In the genomic region with DNA sequence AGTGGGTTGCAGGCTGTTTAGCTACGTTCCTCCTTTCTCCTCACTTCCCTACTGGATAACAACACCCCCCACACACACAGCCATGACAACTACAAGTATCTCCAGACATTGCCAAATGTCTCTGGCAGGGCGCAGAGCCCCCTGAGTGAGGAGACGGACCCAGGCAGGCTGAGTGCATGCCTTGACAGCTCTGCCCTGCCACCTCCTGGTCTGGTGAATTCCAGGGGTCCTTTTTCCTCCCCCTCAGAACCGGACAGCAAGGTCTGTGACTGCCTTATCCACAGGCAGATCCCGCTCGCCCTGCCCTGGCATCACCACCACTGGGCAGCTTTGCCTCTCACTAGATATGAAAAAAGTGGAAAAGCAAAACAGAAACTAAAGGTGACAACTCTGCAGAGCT, we compare ENCODE assay signal across 23 cellular contexts.
"Had no signal": no experiment of that assay in that cellular context is flagged by ENCODE, and none has a peak within 500 bp of the region (broad histone marks: within the 10 kb centered on the region; RNA-seq: fewer than 3 reads in every experiment).

No MANE protein-coding gene starts in this region.

- H3K9me3 Mint-ChIP-seq: immature natural killer cell had no signal

- H3K4me3 ChIP-seq: body of pancreas, colonic mucosa, heart left ventricle, left ventricle myocardium inferior, prostate gland, right atrium auricular region, thyroid gland had no signal

- FAIRE-seq: frontal cortex had no signal

- H3K4me1 Mint-ChIP-seq: activated naive CD8-positive, alpha-beta T cell treated with anti-CD3 and anti-CD28 coated beads, Interleukin-2, amount 10 ng/mL, durations not matched to agents 7 days and 5 days; activated T-helper 17 cell treated with anti-CD3 and anti-CD28 coated beads, Interleukin-2, amount 50 U/mL, for 72 hours; immature natural killer cell; memory B cell; neural crest cell had no signal

- H3K9me3 ChIP-seq: body of pancreas, colonic mucosa, heart left ventricle, left ventricle myocardium inferior, prostate gland, right atrium auricular region, thyroid gland had no signal

- H3K36me3 ChIP-seq: colonic mucosa, heart left ventricle, left ventricle myocardium inferior, prostate gland, right atrium auricular region, thyroid gland had no signal

- H3K27ac ChIP-seq: body of pancreas, colonic mucosa, heart left ventricle, left ventricle myocardium inferior, prostate gland, right atrium auricular region, thyroid gland had no signal

- H3K27me3 ChIP-seq: body of pancreas, colonic mucosa, right atrium auricular region, thyroid gland had no signal

- H3K36me3 Mint-ChIP-seq: activated naive CD8-positive, alpha-beta T cell treated with anti-CD3 and anti-CD28 coated beads, Interleukin-2, amount 10 ng/mL, durations not matched to agents 7 days and 5 days; immature natural killer cell; memory B cell had no signal

- H3K27me3 Mint-ChIP-seq: activated naive CD8-positive, alpha-beta T cell treated with anti-CD3 and anti-CD28 coated beads, Interleukin-2, amount 10 ng/mL, durations not matched to agents 7 days and 5 days; activated T-helper 17 cell treated with anti-CD3 and anti-CD28 coated beads, Interleukin-2, amount 50 U/mL, for 72 hours had no signal

- DNase-seq: activated CD4-positive, alpha-beta T cell treated with anti-CD3 and anti-CD28 coated beads, Interleukin-2, amount 50 U/mL, for 1 hour; activated naive CD4-positive, alpha-beta T cell treated with Interleukin-2 at 50 U/mL for 16 hours; activated naive CD8-positive, alpha-beta T cell treated with anti-CD3 and anti-CD28 coated beads, Interleukin-2, amount 10 ng/mL, durations not matched to agents 7 days and 5 days; activated T-cell treated with anti-CD3 and anti-CD28 coated beads for 4 hours; body of pancreas; colonic mucosa; erythroblast; heart left ventricle; kidney glomerular epithelial cell; left ventricle myocardium inferior; stimulated activated CD4-positive, alpha-beta T cell treated with anti-CD3 and anti-CD28 coated beads, Interleukin-12 subunit alpha, Interleukin-12 subunit beta, amount 100 ng/mL, for 4 hours; stimulated activated CD4-positive, alpha-beta T cell treated with anti-CD3 and anti-CD28 coated beads, Interleukin-1b, Interleukin-23, amount 100 ng/mL, for 48 hours; stimulated activated CD8-positive, alpha-beta memory T cell treated with anti-CD3 and anti-CD28 coated beads, Interleukin-4, amount 100 ng/mL, for 48 hours; stimulated activated naive CD4-positive, alpha-beta T cell treated with Interleukin-2 at 50 U/mL for 16 hours; thyroid gland had no signal

- H3K4me3 Mint-ChIP-seq: activated naive CD8-positive, alpha-beta T cell treated with anti-CD3 and anti-CD28 coated beads, Interleukin-2, amount 10 ng/mL, durations not matched to agents 7 days and 5 days; activated T-helper 17 cell treated with anti-CD3 and anti-CD28 coated beads, Interleukin-2, amount 50 U/mL, for 72 hours; memory B cell; neural crest cell had no signal

- ATAC-seq: activated CD4-positive, CD25-positive, alpha-beta regulatory T cell treated with anti-CD3 and anti-CD28 coated beads, Interleukin-2, amount 50 U/mL, for 24 hours; activated T-helper 17 cell treated with anti-CD3 and anti-CD28 coated beads, Interleukin-2, amount 50 U/mL, for 72 hours; body of pancreas; heart left ventricle had no signal
